18 cellular contexts compared by ENCODE assay signal in the genomic region with DNA sequence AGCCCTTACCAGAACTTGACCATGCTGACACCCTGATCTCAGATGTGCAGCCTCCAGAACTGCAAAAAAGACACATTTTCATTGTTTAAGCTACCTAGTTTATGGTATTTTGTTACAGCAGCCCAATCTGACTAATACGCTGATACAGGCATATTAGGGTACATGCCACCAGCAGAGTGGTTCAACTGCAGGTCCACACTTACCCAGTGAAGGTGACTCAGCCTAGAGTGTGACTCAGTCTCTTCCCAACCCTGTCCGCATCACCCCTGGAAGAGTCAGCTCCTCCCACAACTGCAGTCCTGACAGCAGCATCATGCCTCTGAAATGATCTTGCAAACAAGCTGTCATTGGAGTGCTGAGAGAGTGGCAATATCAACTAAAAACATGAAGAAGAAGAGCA. TPM values are rescaled to one million over a fixed set of nuclear protein-coding genes. Genes with fewer than 3 reads are reported as not detected.
A peak's percentile ranks its signal among the peaks of the same experiment; 100 is the strongest.
DNase-seq lines count a peak whose midpoint lies in the region; ATAC-seq and TF ChIP-seq lines count a peak whose summit lies in the region.
"Had no signal": no experiment of that assay in that cellular context is flagged by ENCODE, and none has a peak within 500 bp of the region (broad histone marks: within the 10 kb centered on the region; RNA-seq: fewer than 3 reads in every experiment).

No MANE protein-coding gene starts in this region.

- intact Hi-C loops in CD14-positive monocyte (cut with micrococcal nuclease): no loop called here

- H3K36me3 Mint-ChIP-seq in HFFc6 (ENCODE audit: low read depth): no peaks in the 10 kb centered on the region
- H3K36me3 Mint-ChIP-seq in CD14-positive monocyte: no peaks in the 10 kb centered on the region

- H3K4me1 Mint-ChIP-seq in HFFc6 (ENCODE audit: low read depth) (peaks cover 21% of the 10 kb centered on the region), CD14-positive monocyte (no peaks in the 10 kb centered on the region)
- H3K4me1 Mint-ChIP-seq: B cell, nephron, T-helper 17 cell had no signal

- H3K27ac Mint-ChIP-seq in HFFc6 (no peak overlapping the region), CD14-positive monocyte (no peak overlapping the region)
- H3K27ac Mint-ChIP-seq: B cell; effector memory CD8-positive, alpha-beta T cell; nephron; T-helper 17 cell had no signal

- DNase-seq in AG10803 (ENCODE audit: low read depth) (peak; percentile 15), HFFc6 (peak; percentile 46), amniotic epithelial cell (ENCODE audit: low read depth) (peak; percentile 71), iris pigment epithelial cell (ENCODE audit: low read depth) (peak; percentile 75), CD14-positive monocyte (ENCODE audit: low spot score) (no peak), COR-L47 (lab: John Stamatoyannopoulos, UW) (no peak), ecto neural progenitor cell (ENCODE audit: low spot score) (no peak)
- DNase-seq: activated naive CD4-positive, alpha-beta T cell treated with Interleukin-2 at 50 U/mL for 16 hours; effector memory CD8-positive, alpha-beta T cell; MM.1S; NCI-H2081 treated with DMSO at 0.1 percent for 48 hours; NCI-H526; Peyer's patch; T-helper 17 cell had no signal

- peaks cover 14% of the 10 kb centered on the region for H3K27me3 Mint-ChIP-seq in HFFc6 (ENCODE audit: insufficient read depth)
- H3K27me3 Mint-ChIP-seq in CD14-positive monocyte (ENCODE audit: low read depth in 3 of 3): peaks cover 5 to 9% (median 7%) of the 10 kb centered on the region in 3 donors

- H3K4me3 ChIP-seq in AG10803 (ENCODE audit: low read length): no peak overlapping the region
- H3K4me3 ChIP-seq: cardiac muscle cell, Peyer's patch had no signal

- peaks cover 3% of the 10 kb centered on the region; the same call in 1 of the 2 replicates for H3K9me3 Mint-ChIP-seq in HFFc6
- H3K9me3 Mint-ChIP-seq in CD14-positive monocyte: no peaks in the 10 kb centered on the region
- H3K9me3 Mint-ChIP-seq: effector memory CD8-positive, alpha-beta T cell had no signal

- H3K4me3 Mint-ChIP-seq in HFFc6 (no peak overlapping the region), CD14-positive monocyte (no peak overlapping the region)
- H3K4me3 Mint-ChIP-seq: B cell; effector memory CD8-positive, alpha-beta T cell; nephron; T-helper 17 cell had no signal

- no peak for ATAC-seq in HG02840 (IDR thresholded peaks at IDR 0.05; ENCODE audit: low FRiP score, unreplicated experiment)
- ATAC-seq: effector memory CD8-positive, alpha-beta T cell; T-helper 17 cell had no signal

- TF ChIP-seq CTCF in AG10803 (conservative IDR thresholded peaks at IDR 0.05; ENCODE audit: low read length) (no peak), HFFc6 (IDR thresholded peaks at IDR 0.05) (no peak), CD14-positive monocyte (IDR thresholded peaks at IDR 0.05) (no peak)

RNA-seq across cellular contexts. Expression of a gene that starts 30.8 kb away (rescaled TPM):
- total RNA-seq in HFFc6 (2021; fragmentation: NEBNext Ultra II Directional; extraction: Animal tissue kit (Norgen Biotek cat#: 25700)): 10 to 100 TPM; 34.9 to 42.0 (median 41.6) TPM
- 10 to 100 TPM in 1 of 2 donors, 1 to 10 TPM in 1; 8.2 to 10.4 TPM for polyA plus RNA-seq in CD14-positive monocyte

Comparison
In these comparisons a context has a peak if more than half of its experiments do, and no peak if none do; other contexts are left out.
1. DNase-seq: peak in AG10803 (single experiment), HFFc6 (single experiment), amniotic epithelial cell (single experiment) and iris pigment epithelial cell (single experiment); none in CD14-positive monocyte (single experiment), COR-L47 (single experiment) and ecto neural progenitor cell (single experiment).